Comparison of ENCODE assay signal across 12 cellular contexts in the genomic region with DNA sequence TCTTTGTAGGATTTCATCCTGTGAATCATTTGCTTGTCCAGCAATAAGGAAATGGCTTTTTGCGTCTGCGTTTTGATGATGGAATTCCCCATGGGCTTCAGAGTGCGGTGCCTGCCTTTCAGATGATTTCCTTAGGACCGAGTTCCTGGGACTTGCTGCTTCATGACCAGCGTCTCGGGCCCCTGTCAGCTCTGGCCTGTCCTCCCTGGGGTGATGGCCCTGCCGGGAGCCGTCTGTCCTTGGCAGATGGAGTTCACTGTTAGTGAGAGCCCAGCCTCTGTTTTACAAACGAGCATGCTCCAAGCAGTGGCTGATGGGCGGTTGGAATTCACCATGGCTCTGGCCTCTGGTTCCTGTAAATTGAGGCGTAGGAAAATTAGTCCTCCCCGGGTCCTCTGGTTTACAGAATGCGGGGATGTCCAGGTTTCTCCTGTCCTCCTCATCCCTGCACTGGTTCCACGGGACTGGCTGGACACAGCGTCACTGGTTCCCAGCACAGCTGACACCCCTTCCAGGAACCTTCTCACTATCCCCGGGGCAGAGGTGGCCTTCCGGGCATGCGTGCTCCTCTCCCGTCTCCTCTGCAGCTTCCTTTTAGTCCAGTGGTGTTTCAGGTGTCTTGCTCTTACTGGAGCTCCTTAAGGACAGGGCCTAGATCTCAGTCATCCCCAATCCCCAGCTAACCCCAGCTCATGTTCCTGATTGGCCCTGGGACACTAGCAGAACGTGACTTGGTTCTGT. TPM values are rescaled to one million over a fixed set of nuclear protein-coding genes. Genes with fewer than 3 reads are reported as not detected.
DNase-seq lines count a peak whose midpoint lies in the region; ATAC-seq and TF ChIP-seq lines count a peak whose summit lies in the region.
"Had no signal": no experiment of that assay in that cellular context is flagged by ENCODE, and none has a peak within 500 bp of the region (broad histone marks: within the 10 kb centered on the region; RNA-seq: fewer than 3 reads in every experiment).

No MANE protein-coding gene starts in this region.

- intact Hi-C loops in activated CD4-positive, alpha-beta memory T cell treated with anti-CD3 and anti-CD28 coated beads for 36 hours (cut with micrococcal nuclease): no loop called here

- H3K4me1 ChIP-seq in smooth muscle cell (ENCODE audit: low read depth): peaks cover 28% of the 10 kb centered on the region
- peaks cover 15% of the 10 kb centered on the region for H3K4me1 ChIP-seq in foreskin keratinocyte

- POLR2A ChIA-PET in activated CD4-positive, alpha-beta memory T cell treated with anti-CD3 and anti-CD28 coated beads for 36 hours (lab: Charles Lee): interaction anchor here (0.9 kb wide), 1 partner anchor 35 kb away, joined by 3 read pairs; the partner anchor contains the start of gene TBC1D14
- POLR2A ChIA-PET in activated CD4-positive, alpha-beta memory T cell treated with anti-CD3 and anti-CD28 coated beads, Interleukin-2, amount 10 ng/mL, durations not matched to agents 7 days and 5 days (lab: Charles Lee): interaction anchor here (0.7 to 4.8 kb wide), 4 partner anchors 18 to 42 kb away, joined by 3 to 25 read pairs (median 3); partner anchors contain the start of gene TBC1D14

- no peaks in the 10 kb centered on the region for H3K36me3 ChIP-seq in smooth muscle cell (ENCODE audit: low read depth)
- H3K36me3 ChIP-seq: left ventricle myocardium inferior had no signal

- no peaks in the 10 kb centered on the region for H3K9me3 ChIP-seq in smooth muscle cell (replicated peaks; ENCODE audit: low read depth)
- H3K9me3 ChIP-seq: left ventricle myocardium inferior, suprapubic skin had no signal

- no peaks in the 10 kb centered on the region for H4K20me1 ChIP-seq in smooth muscle cell (ENCODE audit: low read depth)

- H3K4me1 Mint-ChIP-seq in activated CD4-positive, alpha-beta memory T cell treated with anti-CD3 and anti-CD28 coated beads for 36 hours (ENCODE audit: low read depth): peaks cover 63% of the 10 kb centered on the region
- peaks cover 52% of the 10 kb centered on the region for H3K4me1 Mint-ChIP-seq in activated CD4-positive, alpha-beta memory T cell treated with anti-CD3 and anti-CD28 coated beads, Interleukin-2, amount 10 ng/mL, durations not matched to agents 7 days and 5 days
- peaks cover 60% of the 10 kb centered on the region for H3K4me1 Mint-ChIP-seq in activated T-helper 17 cell treated with anti-CD3 and anti-CD28 coated beads, Interleukin-2, amount 50 U/mL, for 72 hours

- no peak overlapping the region for H3K4me3 Mint-ChIP-seq in activated CD4-positive, alpha-beta memory T cell treated with anti-CD3 and anti-CD28 coated beads for 36 hours
- no peak overlapping the region for H3K4me3 Mint-ChIP-seq in activated CD4-positive, alpha-beta memory T cell treated with anti-CD3 and anti-CD28 coated beads, Interleukin-2, amount 10 ng/mL, durations not matched to agents 7 days and 5 days
- peak overlapping the region; percentile 91 for H3K4me3 Mint-ChIP-seq in activated T-helper 17 cell treated with anti-CD3 and anti-CD28 coated beads, Interleukin-2, amount 50 U/mL, for 72 hours

- no peak overlapping the region for H3K4me3 ChIP-seq in smooth muscle cell
- H3K4me3 ChIP-seq: left ventricle myocardium inferior, suprapubic skin had no signal

- H3K36me3 Mint-ChIP-seq in activated CD4-positive, alpha-beta memory T cell treated with anti-CD3 and anti-CD28 coated beads for 36 hours: no peaks in the 10 kb centered on the region
- peaks cover 15% of the 10 kb centered on the region for H3K36me3 Mint-ChIP-seq in activated CD4-positive, alpha-beta memory T cell treated with anti-CD3 and anti-CD28 coated beads, Interleukin-2, amount 10 ng/mL, durations not matched to agents 7 days and 5 days (ENCODE audit: low read depth)
- H3K36me3 Mint-ChIP-seq in activated T-helper 17 cell treated with anti-CD3 and anti-CD28 coated beads, Interleukin-2, amount 50 U/mL, for 72 hours (ENCODE audit: low read depth): peaks cover 18% of the 10 kb centered on the region

- H3K4me2 ChIP-seq in smooth muscle cell: no peak overlapping the region

- CTCF ChIA-PET in activated CD4-positive, alpha-beta memory T cell treated with anti-CD3 and anti-CD28 coated beads for 36 hours (lab: Charles Lee): interaction anchor here (1.0 kb wide), 2 partner anchors 30 kb away, joined by 3 to 4 read pairs; no protein-coding TSS in a partner anchor
- CTCF ChIA-PET in activated CD4-positive, alpha-beta memory T cell treated with anti-CD3 and anti-CD28 coated beads, Interleukin-2, amount 10 ng/mL, durations not matched to agents 7 days and 5 days (lab: Charles Lee): interaction anchor here (1.1 to 1.3 kb wide), 2 partner anchors 17 to 224 kb away, joined by 3 to 5 read pairs; no protein-coding TSS in a partner anchor

- no peak for ATAC-seq in activated T-helper 17 cell treated with anti-CD3 and anti-CD28 coated beads, Interleukin-2, amount 50 U/mL, for 72 hours (replicated peaks)
- ATAC-seq in foreskin keratinocyte: no peak
- ATAC-seq in activated CD4-positive, CD25-positive, alpha-beta regulatory T cell treated with anti-CD3 and anti-CD28 coated beads, Interleukin-2, amount 50 U/mL, for 24 hours: no peak

- H3K27me3 ChIP-seq in smooth muscle cell (ENCODE audit: low read depth) (no peaks in the 10 kb centered on the region), foreskin keratinocyte (no peaks in the 10 kb centered on the region)
- H3K27me3 ChIP-seq: suprapubic skin had no signal

- H3K9ac ChIP-seq in smooth muscle cell (ENCODE audit: low read depth): no peak overlapping the region

- 68% methylated on average over 20 of the region's 20 CpGs for WGBS in smooth muscle cell (ENCODE audit: low lambda C conversion rate)

- H3K27ac Mint-ChIP-seq in activated CD4-positive, alpha-beta memory T cell treated with anti-CD3 and anti-CD28 coated beads for 36 hours: peak overlapping the region; percentile 31
- H3K27ac Mint-ChIP-seq in activated CD4-positive, alpha-beta memory T cell treated with anti-CD3 and anti-CD28 coated beads, Interleukin-2, amount 10 ng/mL, durations not matched to agents 7 days and 5 days: no peak overlapping the region
- peak overlapping the region; percentile 95 for H3K27ac Mint-ChIP-seq in activated T-helper 17 cell treated with anti-CD3 and anti-CD28 coated beads, Interleukin-2, amount 50 U/mL, for 72 hours

- TF ChIP-seq CTCF in smooth muscle cell (IDR thresholded peaks at IDR 0.05; ENCODE audit: borderline replicate concordance, insufficient read depth, poor library complexity, severe bottlenecking) (no peak), foreskin keratinocyte (conservative IDR thresholded peaks at IDR 0.05) (no peak)

- H2AFZ ChIP-seq in smooth muscle cell (ENCODE audit: low read depth): no peak overlapping the region

- H3K27ac ChIP-seq in smooth muscle cell (ENCODE audit: low read depth) (peak overlapping the region; percentile 95), foreskin keratinocyte (no peak overlapping the region)
- H3K27ac ChIP-seq: left ventricle myocardium inferior had no signal

- peaks cover 3% of the 10 kb centered on the region for H3K79me2 ChIP-seq in smooth muscle cell (ENCODE audit: low read depth)

- no peak for DNase-seq in activated CD4-positive, alpha-beta memory T cell treated with anti-CD3 and anti-CD28 coated beads for 36 hours
- no peak for DNase-seq in activated CD4-positive, alpha-beta memory T cell treated with anti-CD3 and anti-CD28 coated beads, Interleukin-2, amount 10 ng/mL, durations not matched to agents 7 days and 5 days
- DNase-seq in kidney tubule cell (ENCODE audit: low spot score) (peak; percentile 86), smooth muscle cell (lab: John Stamatoyannopoulos, UW; ENCODE audit: unreplicated experiment) (no peak), foreskin keratinocyte (no peak)
- no peak for DNase-seq in effector CD8-positive, alpha-beta T cell (lab: John Stamatoyannopoulos, UW)
- DNase-seq: central memory CD4-positive, alpha-beta T cell; left ventricle myocardium inferior; RPMI8226 had no signal

- H3K9me3 Mint-ChIP-seq in activated CD4-positive, alpha-beta memory T cell treated with anti-CD3 and anti-CD28 coated beads for 36 hours: no peaks in the 10 kb centered on the region
- H3K9me3 Mint-ChIP-seq in activated CD4-positive, alpha-beta memory T cell treated with anti-CD3 and anti-CD28 coated beads, Interleukin-2, amount 10 ng/mL, durations not matched to agents 7 days and 5 days: no peaks in the 10 kb centered on the region
- no peaks in the 10 kb centered on the region for H3K9me3 Mint-ChIP-seq in activated T-helper 17 cell treated with anti-CD3 and anti-CD28 coated beads, Interleukin-2, amount 50 U/mL, for 72 hours

- H3K27me3 Mint-ChIP-seq in activated CD4-positive, alpha-beta memory T cell treated with anti-CD3 and anti-CD28 coated beads for 36 hours: no peaks in the 10 kb centered on the region
- H3K27me3 Mint-ChIP-seq in activated CD4-positive, alpha-beta memory T cell treated with anti-CD3 and anti-CD28 coated beads, Interleukin-2, amount 10 ng/mL, durations not matched to agents 7 days and 5 days: no peaks in the 10 kb centered on the region
- H3K27me3 Mint-ChIP-seq in activated T-helper 17 cell treated with anti-CD3 and anti-CD28 coated beads, Interleukin-2, amount 50 U/mL, for 72 hours: no peaks in the 10 kb centered on the region

- H3F3A ChIP-seq in smooth muscle cell (ENCODE audit: low read depth): peaks cover 22% of the 10 kb centered on the region

RNA-seq across cellular contexts. Expression of gene TBC1D14, which starts 34.9 kb away (rescaled TPM):
- 10 to 100 TPM; 37.1 to 37.3 TPM for total RNA-seq in activated CD4-positive, alpha-beta memory T cell treated with anti-CD3 and anti-CD28 coated beads for 36 hours
- total RNA-seq in activated CD4-positive, alpha-beta memory T cell treated with anti-CD3 and anti-CD28 coated beads, Interleukin-2, amount 10 ng/mL, durations not matched to agents 7 days and 5 days: 10 to 100 TPM; 53.7 to 55.3 TPM
- 10 to 100 TPM; 44.1 to 63.8 TPM for total RNA-seq in activated T-helper 17 cell treated with anti-CD3 and anti-CD28 coated beads, Interleukin-2, amount 50 U/mL, for 72 hours
- 24.4 and 31.6 TPM in 2 replicates for total RNA-seq in smooth muscle cell
- polyA plus RNA-seq in smooth muscle cell: 13.0 and 20.9 TPM in 2 replicates
- 53.6 and 62.2 TPM in 2 replicates for total RNA-seq in foreskin keratinocyte
- polyA plus RNA-seq in foreskin keratinocyte: 23.7 and 23.9 TPM in 2 replicates
